In the genomic region with DNA sequence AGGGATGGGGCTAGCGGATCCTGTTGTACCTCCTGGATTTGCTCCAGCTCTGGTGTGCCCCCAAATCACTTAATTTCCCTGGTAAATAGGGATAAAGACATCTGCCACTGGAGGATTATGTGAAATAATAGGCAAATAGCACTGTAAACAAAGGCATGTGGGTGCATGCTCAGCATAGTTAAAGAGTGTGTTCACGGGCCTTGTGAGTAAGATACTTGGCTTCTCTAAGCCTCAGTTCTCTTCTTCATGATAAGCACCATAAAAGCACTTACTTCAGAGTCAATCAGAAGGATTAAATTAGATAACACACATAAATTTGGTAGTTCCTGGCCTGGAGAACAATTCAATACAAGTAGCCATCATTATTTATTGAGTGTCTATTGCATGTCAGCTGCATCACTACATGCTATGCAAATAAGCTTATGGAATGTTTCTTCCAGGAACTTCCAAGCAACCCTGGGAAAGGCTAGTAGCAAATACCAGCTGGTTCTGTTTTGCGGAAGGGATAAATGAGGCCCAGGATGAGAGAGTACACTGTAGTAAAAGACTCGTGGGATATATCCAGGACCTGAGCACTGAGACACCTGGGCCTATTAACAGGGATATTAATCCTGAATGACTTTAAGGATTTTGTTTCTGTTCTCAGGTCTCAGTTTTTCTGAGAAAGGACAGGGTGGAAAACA, we compare ENCODE assay signal across 17 cellular contexts. TPM values are rescaled to one million over a fixed set of nuclear protein-coding genes. Genes with fewer than 3 reads are reported as not detected.
DNase-seq lines count a peak whose midpoint lies in the region; ATAC-seq and TF ChIP-seq lines count a peak whose summit lies in the region.
"Had no signal": no experiment of that assay in that cellular context is flagged by ENCODE, and none has a peak within 500 bp of the region (broad histone marks: within the 10 kb centered on the region; RNA-seq: fewer than 3 reads in every experiment).

No MANE protein-coding gene starts in this region.

- H3K9me3 ChIP-seq in AG04450 (ENCODE audit: control insufficient read depth, insufficient read depth, low read length), result no peaks in the 10 kb centered on the region
- H3K9me3 ChIP-seq in MG63, result no peaks in the 10 kb centered on the region
- H3K9me3 ChIP-seq: breast epithelium, esophagus squamous epithelium had no signal

- DNase-seq in AG04450 (ENCODE audit: low read depth, low spot score), result no peak
- peak; percentile 23 for DNase-seq in MG63
- peak; percentile 70 for DNase-seq in choroid plexus epithelial cell (ENCODE audit: low read depth)
- DNase-seq in kidney glomerular epithelial cell (lab: John Stamatoyannopoulos, UW), result peak; percentile 36
- DNase-seq in NCI-H2081 (lab: John Stamatoyannopoulos, UW), result no peak
- DNase-seq in stimulated activated CD4-positive, alpha-beta T cell treated with anti-CD3 and anti-CD28 coated beads, Interleukin-2, amount 100 ng/mL, for 48 hours, result no peak
- DNase-seq: activated CD4-positive, alpha-beta T cell treated with anti-CD3 and anti-CD28 coated beads, Interleukin-2, amount 50 U/mL, for 1 hour; activated effector memory CD4-positive, alpha-beta T cell treated with Interleukin-2 at 50 U/mL for 16 hours; AML-193; DND-41; esophagus squamous epithelium had no signal

- no peaks in the 10 kb centered on the region for H3K36me3 ChIP-seq in MG63
- H3K36me3 ChIP-seq: breast epithelium, esophagus squamous epithelium had no signal

- CTCF ChIA-PET in AG04450 (lab: Charles Lee), result interaction anchor here (4.4 to 14.2 kb wide), 2 partner anchors 61 to 99 kb away, joined by 27 to 192 read pairs; partner anchors contain the start of gene CCL1

- TF ChIP-seq CTCF in AG04450 (IDR thresholded peaks at IDR 0.05; ENCODE audit: low read depth, low read length), result no peak
- no peak for TF ChIP-seq CTCF in choroid plexus epithelial cell (conservative IDR thresholded peaks at IDR 0.05; ENCODE audit: low read depth, low read length)

- H3K4me3 ChIP-seq in AG04450 (ENCODE audit: low read depth, low read length) (no peak overlapping the region), MG63 (no peak overlapping the region), choroid plexus epithelial cell (ENCODE audit: low read depth, low read length) (no peak overlapping the region)
- H3K4me3 ChIP-seq: breast epithelium, esophagus squamous epithelium had no signal

- POLR2A ChIA-PET in AG04450 (lab: Yijun Ruan, JAX), result interaction anchor here (1.4 to 2.6 kb wide), 3 partner anchors 24 to 48 kb away, joined by 5 to 11 read pairs (median 11); partner anchors contain the start of gene CCL2

- H3K27me3 ChIP-seq in AG04450 (ENCODE audit: control insufficient read depth, insufficient read depth, low read length), result no peaks in the 10 kb centered on the region
- H3K27me3 ChIP-seq in MG63, result no peaks in the 10 kb centered on the region
- H3K27me3 ChIP-seq: breast epithelium, esophagus squamous epithelium had no signal

- ATAC-seq in GM19397 (IDR thresholded peaks at IDR 0.05; ENCODE audit: unreplicated experiment) (no peak), GM19351 (IDR thresholded peaks at IDR 0.05; ENCODE audit: unreplicated experiment) (no peak)
- ATAC-seq: HCT116 had no signal

- H3K27ac ChIP-seq in AG04450 (ENCODE audit: low read depth, low read length), result peak overlapping the region; percentile 88

RNA-seq across cellular contexts. Expression of gene CCL11, which starts 14.5 kb away (rescaled TPM):
- 0.73 and 0.89 TPM in 2 replicates for polyA plus RNA-seq in AG04450 (2011; rRNA removed)
- polyA minus RNA-seq in AG04450 (2011; rRNA and poly(A)+ RNA removed), result 0.55 TPM in 1 of 2 replicates, not detected in the other
- total RNA-seq in MG63 (2014; rRNA removed; shearing (Covaris generic); ENCODE audit: low replicate concordance), result not detected in 2 replicates
- total RNA-seq: kidney epithelial cell; natural killer cell treated with Interleukin-12 subunit alpha and Interleukin-12 subunit beta and Interleukin-15 and Interleukin-18, amount 100 ng/mL, for 72 hours had no signal

RNA-seq across cellular contexts. Expression of gene CCL8, which starts 19.2 kb away (rescaled TPM):
- polyA plus RNA-seq in AG04450 (2011; rRNA removed), result 0.06 TPM in 1 of 2 replicates, not detected in the other
- polyA minus RNA-seq in AG04450 (2011; rRNA and poly(A)+ RNA removed), result not detected in 2 replicates
- not detected in 2 replicates for total RNA-seq in MG63 (2014; rRNA removed; shearing (Covaris generic); ENCODE audit: low replicate concordance)
- total RNA-seq: kidney epithelial cell; natural killer cell treated with Interleukin-12 subunit alpha and Interleukin-12 subunit beta and Interleukin-15 and Interleukin-18, amount 100 ng/mL, for 72 hours had no signal

RNA-seq across cellular contexts. Expression of gene CCL7, which starts 30.0 kb away (rescaled TPM):
- polyA plus RNA-seq in AG04450 (2011; rRNA removed), result 0.50 and 0.62 TPM in 2 replicates
- polyA minus RNA-seq in AG04450 (2011; rRNA and poly(A)+ RNA removed), result not detected in 2 replicates
- total RNA-seq in MG63 (2014; rRNA removed; shearing (Covaris generic); ENCODE audit: low replicate concordance), result not detected in 2 replicates
- total RNA-seq: breast epithelium; esophagus squamous epithelium; kidney epithelial cell; natural killer cell treated with Interleukin-12 subunit alpha and Interleukin-12 subunit beta and Interleukin-15 and Interleukin-18, amount 100 ng/mL, for 72 hours had no signal

RNA-seq across cellular contexts. Expression of gene CCL2, which starts 45.0 kb away (rescaled TPM):
- polyA plus RNA-seq in AG04450 (2011; rRNA removed), result 119 and 176 TPM in 2 replicates
- polyA minus RNA-seq in AG04450 (2011; rRNA and poly(A)+ RNA removed), result 161 and 247 TPM in 2 replicates
- 12.3 and 33.0 TPM in 2 replicates for total RNA-seq in MG63 (2014; rRNA removed; shearing (Covaris generic); ENCODE audit: low replicate concordance)

RNA-seq across cellular contexts. Expression of gene CCL13, which starts 56.2 kb away (rescaled TPM):
- polyA plus RNA-seq in AG04450 (2011; rRNA removed), result 0.16 TPM in 1 of 2 replicates, not detected in the other
- polyA minus RNA-seq in AG04450 (2011; rRNA and poly(A)+ RNA removed), result 0.52 TPM in 1 of 2 replicates, not detected in the other
- not detected in 2 replicates for total RNA-seq in MG63 (2014; rRNA removed; shearing (Covaris generic); ENCODE audit: low replicate concordance)
- total RNA-seq: kidney epithelial cell; natural killer cell treated with Interleukin-12 subunit alpha and Interleukin-12 subunit beta and Interleukin-15 and Interleukin-18, amount 100 ng/mL, for 72 hours had no signal

Comparison
In these comparisons a context has a peak if more than half of its experiments do, and no peak if none do; other contexts are left out.
1. DNase-seq: peak in MG63 (single experiment), choroid plexus epithelial cell (single experiment) and kidney glomerular epithelial cell (single experiment); none in AG04450 (single experiment), NCI-H2081 (0 of 2) and stimulated activated CD4-positive, alpha-beta T cell treated with anti-CD3 and anti-CD28 coated beads, Interleukin-2, amount 100 ng/mL, for 48 hours (0 of 2).